7 cellular contexts compared by ENCODE assay signal in genomic region chr2:239106314-239106908, GRCh38.
A peak's percentile ranks its signal among the peaks of the same experiment; 100 is the strongest.
DNase-seq lines count a peak whose midpoint lies in the region; ATAC-seq and TF ChIP-seq lines count a peak whose summit lies in the region.

No MANE protein-coding gene starts in this region.

- peak; percentile 95 for DNase-seq in GM03348 (ENCODE audit: low spot score)
- peak; percentile 45 for DNase-seq in LNCaP clone FGC (ENCODE audit: low read depth)
- DNase-seq in activated CD8-positive, alpha-beta T cell treated with anti-CD3 and anti-CD28 coated beads, Interleukin-2, amount 10 ng/mL, durations not matched to agents 7 days and 5 days = no peak
- DNase-seq in hepatic stellate cell (ENCODE audit: low spot score) = peak; percentile 91
- peak; percentile 22 for DNase-seq in stromal cell of bone marrow (ENCODE audit: low read depth)
- no peak for DNase-seq in stimulated activated naive B cell treated with anti-CD40 and anti-IgM and Interleukin-4, amounts not matched to agents 10 μg/mL and 1 μg/mL and 100 μg/mL, for 72 hours

- H3K9me3 Mint-ChIP-seq in activated CD8-positive, alpha-beta T cell treated with anti-CD3 and anti-CD28 coated beads, Interleukin-2, amount 10 ng/mL, durations not matched to agents 7 days and 5 days (ENCODE audit: insufficient read depth) = no peaks in the 10 kb centered on the region
- H3K9me3 Mint-ChIP-seq in stimulated activated naive B cell treated with anti-CD40 and anti-IgM and Interleukin-4, amounts not matched to agents 10 μg/mL and 1 μg/mL and 100 μg/mL, for 72 hours = no peaks in the 10 kb centered on the region

- peaks cover 5% of the 10 kb centered on the region for H3K36me3 Mint-ChIP-seq in activated CD8-positive, alpha-beta T cell treated with anti-CD3 and anti-CD28 coated beads, Interleukin-2, amount 10 ng/mL, durations not matched to agents 7 days and 5 days (ENCODE audit: low read depth)
- H3K36me3 Mint-ChIP-seq in stimulated activated naive B cell treated with anti-CD40 and anti-IgM and Interleukin-4, amounts not matched to agents 10 μg/mL and 1 μg/mL and 100 μg/mL, for 72 hours = peaks cover 36 to 38% of the 10 kb centered on the region in 2 donors

- POLR2A ChIA-PET in activated CD8-positive, alpha-beta T cell treated with anti-CD3 and anti-CD28 coated beads, Interleukin-2, amount 10 ng/mL, durations not matched to agents 7 days and 5 days (lab: Charles Lee) = no interaction called here

- no peaks in the 10 kb centered on the region for H3K4me1 Mint-ChIP-seq in activated CD8-positive, alpha-beta T cell treated with anti-CD3 and anti-CD28 coated beads, Interleukin-2, amount 10 ng/mL, durations not matched to agents 7 days and 5 days (ENCODE audit: low read depth)
- no peaks in the 10 kb centered on the region for H3K4me1 Mint-ChIP-seq in stimulated activated naive B cell treated with anti-CD40 and anti-IgM and Interleukin-4, amounts not matched to agents 10 μg/mL and 1 μg/mL and 100 μg/mL, for 72 hours

- H3K27me3 Mint-ChIP-seq in activated CD8-positive, alpha-beta T cell treated with anti-CD3 and anti-CD28 coated beads, Interleukin-2, amount 10 ng/mL, durations not matched to agents 7 days and 5 days (ENCODE audit: low read depth) = no peaks in the 10 kb centered on the region
- H3K27me3 Mint-ChIP-seq in stimulated activated naive B cell treated with anti-CD40 and anti-IgM and Interleukin-4, amounts not matched to agents 10 μg/mL and 1 μg/mL and 100 μg/mL, for 72 hours = no peaks in the 10 kb centered on the region

- H3K4me3 ChIP-seq in LNCaP clone FGC (ENCODE audit: low read depth, low read length) = no peak overlapping the region

- peak; percentile 87 for TF ChIP-seq CTCF in LNCaP clone FGC (IDR thresholded peaks at IDR 0.05; ENCODE audit: control insufficient read depth, extremely low read depth, insufficient read depth)

- peak; percentile 32 for ATAC-seq in activated CD8-positive, alpha-beta T cell treated with anti-CD3 and anti-CD28 coated beads, Interleukin-2, amount 10 ng/mL, durations not matched to agents 7 days and 5 days
- ATAC-seq in stimulated activated naive B cell treated with anti-CD40 and anti-IgM and Interleukin-4, amounts not matched to agents 10 μg/mL and 1 μg/mL and 100 μg/mL, for 72 hours (replicated peaks) = no peak
- no peak for ATAC-seq in GM18868 (IDR thresholded peaks at IDR 0.05; ENCODE audit: unreplicated experiment)

- H3K4me3 Mint-ChIP-seq in activated CD8-positive, alpha-beta T cell treated with anti-CD3 and anti-CD28 coated beads, Interleukin-2, amount 10 ng/mL, durations not matched to agents 7 days and 5 days = no peak overlapping the region
- no peak overlapping the region for H3K4me3 Mint-ChIP-seq in stimulated activated naive B cell treated with anti-CD40 and anti-IgM and Interleukin-4, amounts not matched to agents 10 μg/mL and 1 μg/mL and 100 μg/mL, for 72 hours

- CTCF ChIA-PET in activated CD8-positive, alpha-beta T cell treated with anti-CD3 and anti-CD28 coated beads, Interleukin-2, amount 10 ng/mL, durations not matched to agents 7 days and 5 days (lab: Charles Lee) = no interaction called here

- H3K27ac Mint-ChIP-seq in activated CD8-positive, alpha-beta T cell treated with anti-CD3 and anti-CD28 coated beads, Interleukin-2, amount 10 ng/mL, durations not matched to agents 7 days and 5 days = no peak overlapping the region
- no peak overlapping the region for H3K27ac Mint-ChIP-seq in stimulated activated naive B cell treated with anti-CD40 and anti-IgM and Interleukin-4, amounts not matched to agents 10 μg/mL and 1 μg/mL and 100 μg/mL, for 72 hours

Comparison
In these comparisons a context has a peak if more than half of its experiments do, and no peak if none do; other contexts are left out.
1. DNase-seq: peak in GM03348 (single experiment), LNCaP clone FGC (single experiment), hepatic stellate cell (single experiment) and stromal cell of bone marrow (single experiment); none in activated CD8-positive, alpha-beta T cell treated with anti-CD3 and anti-CD28 coated beads, Interleukin-2, amount 10 ng/mL, durations not matched to agents 7 days and 5 days (single experiment) and stimulated activated naive B cell treated with anti-CD40 and anti-IgM and Interleukin-4, amounts not matched to agents 10 μg/mL and 1 μg/mL and 100 μg/mL, for 72 hours (single experiment).